ENCODE assay signal across 19 cellular contexts in genomic region chrX:99798951-99799350, GRCh38.
DNase-seq lines count a peak whose midpoint lies in the region; FAIRE-seq and TF ChIP-seq lines count a peak whose summit lies in the region.
"Had no signal": no experiment of that assay in that cellular context is flagged by ENCODE, and none has a peak within 500 bp of the region (broad histone marks: within the 10 kb centered on the region; RNA-seq: fewer than 3 reads in every experiment).

No MANE protein-coding gene starts in this region.

- TF ChIP-seq CTCF in smooth muscle cell (IDR thresholded peaks at IDR 0.05; ENCODE audit: borderline replicate concordance, insufficient read depth, poor library complexity, severe bottlenecking) (no peak), colonic mucosa (IDR thresholded peaks at IDR 0.05) (no peak)

- H3K4me3 ChIP-seq in SJCRH30: no peak overlapping the region
- H3K4me3 ChIP-seq in smooth muscle cell: no peak overlapping the region
- H3K4me3 ChIP-seq in colonic mucosa: no peak overlapping the region

- H3K27ac Mint-ChIP-seq in activated naive CD4-positive, alpha-beta T cell treated with anti-CD3 and anti-CD28 coated beads, Interleukin-2, amount 10 ng/mL, durations not matched to agents 7 days and 5 days: no peak overlapping the region
- H3K27ac Mint-ChIP-seq: B cell; CD4-positive, alpha-beta T cell; HFFc6 had no signal

- H3K4me1 Mint-ChIP-seq in activated naive CD4-positive, alpha-beta T cell treated with anti-CD3 and anti-CD28 coated beads, Interleukin-2, amount 10 ng/mL, durations not matched to agents 7 days and 5 days: no peaks in the 10 kb centered on the region
- H3K4me1 Mint-ChIP-seq: B cell had no signal

- no peak overlapping the region for H2AFZ ChIP-seq in smooth muscle cell (ENCODE audit: low read depth)

- H3K27me3 ChIP-seq in SJCRH30: no peaks in the 10 kb centered on the region
- H3K27me3 ChIP-seq in smooth muscle cell (ENCODE audit: low read depth): no peaks in the 10 kb centered on the region
- no peaks in the 10 kb centered on the region for H3K27me3 ChIP-seq in colonic mucosa

- no peak overlapping the region for H3K4me3 Mint-ChIP-seq in activated naive CD4-positive, alpha-beta T cell treated with anti-CD3 and anti-CD28 coated beads, Interleukin-2, amount 10 ng/mL, durations not matched to agents 7 days and 5 days
- H3K4me3 Mint-ChIP-seq: B cell; CD4-positive, alpha-beta T cell; HFFc6 had no signal

- no peaks in the 10 kb centered on the region for H3F3A ChIP-seq in smooth muscle cell (ENCODE audit: low read depth)

- no peaks in the 10 kb centered on the region for H3K27me3 Mint-ChIP-seq in activated naive CD4-positive, alpha-beta T cell treated with anti-CD3 and anti-CD28 coated beads, Interleukin-2, amount 10 ng/mL, durations not matched to agents 7 days and 5 days
- H3K27me3 Mint-ChIP-seq: B cell; CD4-positive, alpha-beta T cell had no signal

- no peaks in the 10 kb centered on the region for H3K36me3 ChIP-seq in SJCRH30
- H3K36me3 ChIP-seq in smooth muscle cell (ENCODE audit: low read depth): no peaks in the 10 kb centered on the region
- H3K36me3 ChIP-seq in colonic mucosa: no peaks in the 10 kb centered on the region

- H3K79me2 ChIP-seq in smooth muscle cell (ENCODE audit: low read depth): no peaks in the 10 kb centered on the region

- H3K9me3 ChIP-seq in SJCRH30 (replicated peaks) (no peaks in the 10 kb centered on the region), smooth muscle cell (replicated peaks; ENCODE audit: low read depth) (peaks cover 4% of the 10 kb centered on the region), colonic mucosa (no peaks in the 10 kb centered on the region)

- no peak overlapping the region for H3K9ac ChIP-seq in smooth muscle cell (ENCODE audit: low read depth)
- no peak overlapping the region for H3K9ac ChIP-seq in colonic mucosa (ENCODE audit: low read depth in 2 of 2, low read length in 2 of 2)

- no peaks in the 10 kb centered on the region for H3K36me3 Mint-ChIP-seq in activated naive CD4-positive, alpha-beta T cell treated with anti-CD3 and anti-CD28 coated beads, Interleukin-2, amount 10 ng/mL, durations not matched to agents 7 days and 5 days

- no peak overlapping the region for H3K4me2 ChIP-seq in smooth muscle cell

- intact Hi-C loops in colonic mucosa (cut with DNase I): no loop called here

- no peak for FAIRE-seq in GM19239 (lab: Jason Lieb, UNC)
- FAIRE-seq: G401.6, GM12892, H1 had no signal

- CTCF ChIA-PET in activated naive CD4-positive, alpha-beta T cell treated with anti-CD3 and anti-CD28 coated beads, Interleukin-2, amount 10 ng/mL, durations not matched to agents 7 days and 5 days (lab: Charles Lee): no interaction called here

- WGBS in smooth muscle cell (ENCODE audit: low lambda C conversion rate): 38% methylated on average over 4 of the region's 4 CpGs

- H3K27ac ChIP-seq in SJCRH30 (no peak overlapping the region), smooth muscle cell (ENCODE audit: low read depth) (peak overlapping the region; percentile 37), colonic mucosa (no peak overlapping the region)

- H3K4me1 ChIP-seq in SJCRH30 (no peaks in the 10 kb centered on the region), smooth muscle cell (ENCODE audit: low read depth) (no peaks in the 10 kb centered on the region), colonic mucosa (no peaks in the 10 kb centered on the region)

- H3K9me3 Mint-ChIP-seq in activated naive CD4-positive, alpha-beta T cell treated with anti-CD3 and anti-CD28 coated beads, Interleukin-2, amount 10 ng/mL, durations not matched to agents 7 days and 5 days: no peaks in the 10 kb centered on the region
- H3K9me3 Mint-ChIP-seq: CD4-positive, alpha-beta T cell had no signal

- H4K20me1 ChIP-seq in smooth muscle cell (ENCODE audit: low read depth): no peaks in the 10 kb centered on the region

- peak; percentile 0 for DNase-seq in GM19239 (ENCODE audit: insufficient read length, low spot score)
- DNase-seq in SJCRH30: peak; percentile 11 to 13
- DNase-seq in astrocyte of the hippocampus (ENCODE audit: low read depth, low spot score): peak; percentile 46
- no peak for DNase-seq in smooth muscle cell (lab: John Stamatoyannopoulos, UW; ENCODE audit: unreplicated experiment)
- DNase-seq in colonic mucosa: no peak
- no peak for DNase-seq in activated naive CD4-positive, alpha-beta T cell treated with anti-CD3 and anti-CD28 coated beads, Interleukin-2, amount 10 ng/mL, durations not matched to agents 7 days and 5 days
- DNase-seq in globus pallidus (ENCODE audit: low spot score): no peak
- DNase-seq in activated T-cell treated with anti-CD3 and anti-CD28 coated beads, Interleukin-2, amount 50 U/mL, for 1 hour: no peak
- DNase-seq: ACHN; C1 segment of cervical spinal cord; CD4-positive, alpha-beta T cell; DMS79 treated with DMSO at 0.1 percent for 48 hours; EL; HCEC 1CT; HFFc6 had no signal

Comparison
In these comparisons a context has a peak if more than half of its experiments do, and no peak if none do; other contexts are left out.
1. DNase-seq: peak in GM19239 (single experiment), SJCRH30 (2 of 2) and astrocyte of the hippocampus (single experiment); none in smooth muscle cell (single experiment), colonic mucosa (single experiment), activated naive CD4-positive, alpha-beta T cell treated with anti-CD3 and anti-CD28 coated beads, Interleukin-2, amount 10 ng/mL, durations not matched to agents 7 days and 5 days (single experiment), globus pallidus (single experiment) and activated T-cell treated with anti-CD3 and anti-CD28 coated beads, Interleukin-2, amount 50 U/mL, for 1 hour (single experiment).